Comparison of ENCODE assay signal across 13 cellular contexts in genomic region chr16:70777973-70778406, GRCh38. TPM values are rescaled to one million over a fixed set of nuclear protein-coding genes. Genes with fewer than 3 reads are reported as not detected.
DNase-seq lines count a peak whose midpoint lies in the region; TF ChIP-seq lines count a peak whose summit lies in the region.
"Had no signal": no experiment of that assay in that cellular context is flagged by ENCODE, and none has a peak within 500 bp of the region (broad histone marks: within the 10 kb centered on the region; RNA-seq: fewer than 3 reads in every experiment).

No MANE protein-coding gene starts in this region.

- H3K4me2 ChIP-seq in MM.1S (ENCODE audit: low read depth, low read length), result no peak overlapping the region

- no peak overlapping the region for H2AFZ ChIP-seq in MM.1S (ENCODE audit: low read length)

- no peak overlapping the region for H3K9ac ChIP-seq in MM.1S (ENCODE audit: low read length)

- H3K79me2 ChIP-seq in MM.1S (ENCODE audit: low read length), result no peaks in the 10 kb centered on the region

- TF ChIP-seq CTCF in RWPE1 (conservative IDR thresholded peaks at IDR 0.05; ENCODE audit: low read depth) (no peak), sigmoid colon (IDR thresholded peaks at IDR 0.05) (no peak), MM.1S (IDR thresholded peaks at IDR 0.05; ENCODE audit: low read length) (no peak)

- 87 to 90% methylated on average over 8 of the region's 8 CpGs for WGBS in sigmoid colon, 2 donors

- H3K9me3 ChIP-seq in sigmoid colon (no peaks in the 10 kb centered on the region), MM.1S (replicated peaks; ENCODE audit: insufficient read depth, low read length) (no peaks in the 10 kb centered on the region)

- no peak for TF ChIP-seq EP300 in sigmoid colon (IDR thresholded peaks at IDR 0.05)

- intact Hi-C loops in sigmoid colon (cut with DNase I), result loop anchor here (10.0 kb wide), 1 partner anchor 253 kb away; the partner anchor contains the start of genes COG4 and SF3B3

- POLR2A ChIA-PET in RWPE1 (lab: Yijun Ruan, JAX; ENCODE audit: low non-redundant PET), result no interaction called here

- peak; percentile 18 for DNase-seq in EL
- DNase-seq in RWPE1 (ENCODE audit: low spot score), result no peak
- peak; percentile 52 for DNase-seq in fibroblast of gingiva (ENCODE audit: low read depth)
- no peak for DNase-seq in sigmoid colon
- no peak for DNase-seq in MM.1S
- no peak for DNase-seq in globus pallidus (ENCODE audit: low spot score)
- no peak for DNase-seq in NCI-H1417 (lab: John Stamatoyannopoulos, UW)
- DNase-seq: activated effector memory CD4-positive, alpha-beta T cell treated with Interleukin-2 at 50 U/mL for 16 hours; CD4-positive, CD25-positive, alpha-beta regulatory T cell; NCI-H2107; NCI-H82; T-cell had no signal

- H3K27ac ChIP-seq in RWPE1 (peak overlapping the region; percentile 39), sigmoid colon (peak overlapping the region in 3 of 4 donors; percentile 56 to 69 (median 60)), MM.1S (ENCODE audit: low read length) (no peak overlapping the region)
- H3K27ac ChIP-seq: dorsolateral prefrontal cortex had no signal

- H3F3A ChIP-seq in MM.1S (ENCODE audit: insufficient read depth, low read length), result no peaks in the 10 kb centered on the region

- TF ChIP-seq POLR2A in sigmoid colon (IDR thresholded peaks at IDR 0.05), result no peak

- CTCF ChIA-PET in RWPE1 (lab: Yijun Ruan, JAX), result no interaction called here

- H3K27me3 ChIP-seq in sigmoid colon, result no peaks in the 10 kb centered on the region
- no peaks in the 10 kb centered on the region for H3K27me3 ChIP-seq in MM.1S (replicated peaks; ENCODE audit: insufficient read depth, low read length)
- H3K27me3 ChIP-seq: dorsolateral prefrontal cortex had no signal

- H3K4me3 ChIP-seq in sigmoid colon (no peak overlapping the region), MM.1S (ENCODE audit: low read length) (no peak overlapping the region)
- H3K4me3 ChIP-seq: dorsolateral prefrontal cortex had no signal

- no peaks in the 10 kb centered on the region for H3K9me2 ChIP-seq in MM.1S (replicated peaks; ENCODE audit: insufficient read depth, low read length)

- no peaks in the 10 kb centered on the region for H4K20me1 ChIP-seq in MM.1S (ENCODE audit: insufficient read depth, low read length)

- peaks cover 6 to 43% (median 25%) of the 10 kb centered on the region in 4 donors for H3K36me3 ChIP-seq in sigmoid colon
- peaks cover 13% of the 10 kb centered on the region for H3K36me3 ChIP-seq in MM.1S (replicated peaks; ENCODE audit: insufficient read depth, low read length)

- H3K4me1 ChIP-seq in sigmoid colon, result peaks cover 0 to 24% (median 23%) of the 10 kb centered on the region in 4 donors
- H3K4me1 ChIP-seq in MM.1S (ENCODE audit: low read length), result no peaks in the 10 kb centered on the region

RNA-seq across cellular contexts. Expression of gene VAC14, which starts 23.0 kb away (rescaled TPM):
- total RNA-seq in sigmoid colon, result 10 to 100 TPM; 18.4 to 36.0 (median 21.2) TPM
- polyA plus RNA-seq in sigmoid colon, result 10 to 100 TPM; 16.8 to 36.2 (median 22.9) TPM

Comparison
In these comparisons a context has a peak if more than half of its experiments do, and no peak if none do; other contexts are left out.
1. DNase-seq: peak in EL (single experiment) and fibroblast of gingiva (single experiment); none in RWPE1 (single experiment), sigmoid colon (single experiment), MM.1S (single experiment), globus pallidus (single experiment) and NCI-H1417 (0 of 3).